Comparison of ENCODE assay signal across 8 cellular contexts in genomic region chr1:155977607-155978324, GRCh38. TPM values are rescaled to one million over a fixed set of nuclear protein-coding genes. Genes with fewer than 3 reads are reported as not detected.
DNase-seq lines count a peak whose midpoint lies in the region; ATAC-seq and TF ChIP-seq lines count a peak whose summit lies in the region.

No MANE protein-coding gene starts in this region.

- H3K27ac Mint-ChIP-seq in neural crest cell (ENCODE audit: unreplicated experiment): peak overlapping the region; percentile 98

- H3K4me1 Mint-ChIP-seq in neural crest cell: peaks cover 81% of the 10 kb centered on the region

- peak overlapping the region; percentile 81 for H3K4me3 ChIP-seq in LNCaP clone FGC (ENCODE audit: low read depth, low read length)
- peak overlapping the region; percentile 76 to 94 for H3K4me3 ChIP-seq in esophagus (ENCODE audit: low read depth in 1 of 2, low read length in 2 of 2)

- peaks cover 3% of the 10 kb centered on the region for H3K36me3 Mint-ChIP-seq in neural crest cell (ENCODE audit: low read depth)

- H3K27ac ChIP-seq in esophagus (ENCODE audit: low read depth in 2 of 2, low read length in 1 of 2) (peak overlapping the region; percentile 91 to 93), substantia nigra (ENCODE audit: low read depth, low read length, poor library complexity, severe bottlenecking) (peak overlapping the region; percentile 100)

- no peaks in the 10 kb centered on the region for H3K27me3 Mint-ChIP-seq in neural crest cell (ENCODE audit: low read depth)

- no peaks in the 10 kb centered on the region for H3K36me3 ChIP-seq in esophagus (ENCODE audit: control insufficient read depth in 2 of 2, insufficient read depth in 2 of 2, low read length in 1 of 2)

- peak overlapping the region; percentile 98 for H3K4me3 Mint-ChIP-seq in neural crest cell

- ATAC-seq in HG02973 (IDR thresholded peaks at IDR 0.05; ENCODE audit: unreplicated experiment): no peak

- no peaks in the 10 kb centered on the region for H3K9me3 ChIP-seq in esophagus (ENCODE audit: control insufficient read depth in 2 of 2, insufficient read depth in 1 of 2, low read depth in 1 of 2, low read length in 1 of 2)

- WGBS in esophagus, 2 donors: 1% methylated on average over 50 to 53 of the region's 53 CpGs

- no peaks in the 10 kb centered on the region for H3K27me3 ChIP-seq in esophagus (ENCODE audit: control insufficient read depth in 1 of 2, insufficient read depth in 2 of 2, low read length in 2 of 2)

- TF ChIP-seq CTCF in LNCaP clone FGC (IDR thresholded peaks at IDR 0.05; ENCODE audit: control insufficient read depth, extremely low read depth, insufficient read depth) (no peak), neural crest cell (conservative IDR thresholded peaks at IDR 0.05) (no peak)

- H3K4me1 ChIP-seq in esophagus (ENCODE audit: control insufficient read depth in 2 of 2, insufficient read depth in 2 of 2, low read length in 1 of 2): peaks cover 0 to 25% of the 10 kb centered on the region in 2 donors

- no peaks in the 10 kb centered on the region for H3K9me3 Mint-ChIP-seq in neural crest cell

- peak; percentile 50 for DNase-seq in Daoy (ENCODE audit: low read depth)
- DNase-seq in LNCaP clone FGC (ENCODE audit: low read depth): no peak
- DNase-seq in activated CD8-positive, alpha-beta memory T cell treated with anti-CD3 and anti-CD28 coated beads, Interleukin-2, amount 50 U/mL, for 48 hours: peak; percentile 82
- DNase-seq in neural crest cell (ENCODE audit: low read depth, low spot score): no peak
- peak in 30 of 49 donors; percentile 26 to 85 (median 54) for DNase-seq in substantia nigra (lab: John Stamatoyannopoulos, UW)
- no peak for DNase-seq in NCI-H226

RNA-seq across cellular contexts. Expression of gene ARHGEF2, which starts 0.6 kb away (rescaled TPM):
- total RNA-seq in Daoy (2014; rRNA removed; shearing (Covaris generic)): 66.0 and 67.8 TPM in 2 replicates
- polyA plus RNA-seq in esophagus: 10 to 100 TPM; 15.9 to 26.6 TPM
- 97.6 and 101 TPM in 2 replicates for total RNA-seq in neural crest cell

RNA-seq across cellular contexts. Expression of gene RXFP4, which starts 36.3 kb away (rescaled TPM):
- not detected in 2 replicates for total RNA-seq in Daoy (2014; rRNA removed; shearing (Covaris generic))
- polyA plus RNA-seq in esophagus: under 1 TPM; 0.04 to 0.08 TPM
- total RNA-seq in neural crest cell: not detected in 2 replicates

RNA-seq across cellular contexts. Expression of gene SSR2, which starts 43.0 kb away (rescaled TPM):
- total RNA-seq in Daoy (2014; rRNA removed; shearing (Covaris generic)): 657 and 799 TPM in 2 replicates
- 100 to 1,000 TPM in 1 of 2 donors, 10 to 100 TPM in 1; 67.0 to 145 TPM for polyA plus RNA-seq in esophagus
- 236 and 255 TPM in 2 replicates for total RNA-seq in neural crest cell

RNA-seq across cellular contexts. Expression of gene KHDC4, which starts 43.6 kb away (rescaled TPM):
- total RNA-seq in Daoy (2014; rRNA removed; shearing (Covaris generic)): 45.8 and 58.2 TPM in 2 replicates
- polyA plus RNA-seq in esophagus: 10 to 100 TPM; 11.9 to 29.6 TPM
- total RNA-seq in neural crest cell: 69.9 and 71.2 TPM in 2 replicates

Comparison
In these comparisons a context has a peak if more than half of its experiments do, and no peak if none do; other contexts are left out.
1. DNase-seq: peak in Daoy (single experiment), activated CD8-positive, alpha-beta memory T cell treated with anti-CD3 and anti-CD28 coated beads, Interleukin-2, amount 50 U/mL, for 48 hours (single experiment) and substantia nigra (30 of 49); none in LNCaP clone FGC (single experiment), neural crest cell (single experiment) and NCI-H226 (single experiment).